ENCODE assay signal across 10 cellular contexts in genomic region chr6:139109558-139109957, GRCh38. TPM values are rescaled to one million over a fixed set of nuclear protein-coding genes. Genes with fewer than 3 reads are reported as not detected.
DNase-seq lines count a peak whose midpoint lies in the region; ATAC-seq, FAIRE-seq and TF ChIP-seq lines count a peak whose summit lies in the region.
"Had no signal": no experiment of that assay in that cellular context is flagged by ENCODE, and none has a peak within 500 bp of the region (broad histone marks: within the 10 kb centered on the region; RNA-seq: fewer than 3 reads in every experiment).

No MANE protein-coding gene starts in this region.

- no peaks in the 10 kb centered on the region for H3K36me3 ChIP-seq in K562 (ENCODE audit: control insufficient read depth, insufficient read depth, low read length)
- no peaks in the 10 kb centered on the region for H3K36me3 ChIP-seq in gastroesophageal sphincter
- H3K36me3 ChIP-seq: pancreas had no signal

- TF ChIP-seq EP300 in K562 (IDR thresholded peaks at IDR 0.05; ENCODE audit: low read length), result no peak
- TF ChIP-seq EP300 in gastroesophageal sphincter (IDR thresholded peaks at IDR 0.05), result no peak

- BruUV-seq in K562 (replicated peaks; lab: Mats Ljungman, UMichigan), result no TSS peak

- ATAC-seq in K562 (peak; percentile 83), gastroesophageal sphincter (no peak), HG03571 (IDR thresholded peaks at IDR 0.05; ENCODE audit: unreplicated experiment) (no peak)
- ATAC-seq: pancreas had no signal

- no peaks in the 10 kb centered on the region for H3K9me1 ChIP-seq in K562 (ENCODE audit: control insufficient read depth, insufficient read depth, low read length)

- TF ChIP-seq RAD21 in K562 (CRISPR knock-in tag; conservative IDR thresholded peaks at IDR 0.05 in 1 of 2, IDR thresholded peaks at IDR 0.05 in 1 of 2), result peak; percentile 20 to 67; a peak in 3 of 4 replicates

- H3K9ac ChIP-seq in K562 (ENCODE audit: insufficient read depth in 1 of 2, low read depth in 2 of 2, low read length in 2 of 2), result no peak overlapping the region

- intact Hi-C loops in K562 (cut with micrococcal nuclease), result loop anchor here (1.0 kb wide), 1 partner anchor 293 kb away; no protein-coding TSS in a partner anchor

- H3K27ac ChIP-seq in K562 (ENCODE audit: extremely low read depth, low read depth, low read length), result no peak overlapping the region
- no peak overlapping the region for H3K27ac ChIP-seq in gastroesophageal sphincter
- H3K27ac ChIP-seq: pancreas had no signal

- TF ChIP-seq CTCF in K562 (IDR thresholded peaks at IDR 0.05 in 2 of 3, conservative IDR thresholded peaks at IDR 0.05 in 1 of 3; ENCODE audit: insufficient read depth in 2 of 3, low read depth in 1 of 3, low read length in 3 of 3), result peak; percentile 38 to 43 (median 41); a peak in 5 of 6 replicates
- TF ChIP-seq CTCF in gastroesophageal sphincter (IDR thresholded peaks at IDR 0.05), result no peak

- CTCF ChIA-PET in K562 (lab: Yijun Ruan, JAX; ENCODE audit: low intra/inter-chr PET ratio), result interaction anchor here (0.6 kb wide), 1 partner anchor 541 kb away, joined by 4 read pairs; no protein-coding TSS in a partner anchor

- peaks cover 0 to 4% of the 10 kb centered on the region in 2 experiments; a peak in 1 of 5 replicates for H3K27me3 ChIP-seq in K562 (ENCODE audit: control insufficient read depth in 2 of 2, insufficient read depth in 2 of 2, low read length in 2 of 2)
- H3K27me3 ChIP-seq in gastroesophageal sphincter, result no peaks in the 10 kb centered on the region
- H3K27me3 ChIP-seq: pancreas had no signal

- no peaks in the 10 kb centered on the region for H4K20me1 ChIP-seq in K562 (replicated peaks; ENCODE audit: control insufficient read depth, insufficient read depth, low read length)

- H3K4me3 ChIP-seq in K562, result no peak overlapping the region
- no peak overlapping the region for H3K4me3 ChIP-seq in gastroesophageal sphincter
- H3K4me3 ChIP-seq: pancreas had no signal

- H3K4me1 ChIP-seq in K562 (replicated peaks in 1 of 2; ENCODE audit: control insufficient read depth in 2 of 2, insufficient read depth in 2 of 2, low read length in 2 of 2), result no peaks in the 10 kb centered on the region
- H3K4me1 ChIP-seq in gastroesophageal sphincter, result no peaks in the 10 kb centered on the region
- H3K4me1 ChIP-seq: pancreas had no signal

- FAIRE-seq in K562 (lab: Jason Lieb, UNC), result peak; percentile 58
- FAIRE-seq: pancreas had no signal

- POLR2A ChIA-PET in K562 (lab: Yijun Ruan, JAX), result no interaction called here

- H2AFZ ChIP-seq in K562 (ENCODE audit: low read depth, low read length), result no peak overlapping the region

- in situ Hi-C loops in K562 (cut with MboI), result loop anchor here (10.0 kb wide), 1 partner anchor 295 kb away; no protein-coding TSS in a partner anchor

- no peaks in the 10 kb centered on the region for H3K79me2 ChIP-seq in K562 (ENCODE audit: control insufficient read depth, insufficient read depth, low read length)

- no peaks in the 10 kb centered on the region for H3K9me3 ChIP-seq in K562 (replicated peaks; ENCODE audit: control insufficient read depth, insufficient read depth, low read depth, low read length)
- no peaks in the 10 kb centered on the region for H3K9me3 ChIP-seq in gastroesophageal sphincter
- H3K9me3 ChIP-seq: pancreas had no signal

- peak; percentile 20 for DNase-seq in NCI-H748 (lab: John Stamatoyannopoulos, UW; ENCODE audit: unreplicated experiment)
- DNase-seq in NCI-H748 treated with DMSO at 0.1 percent for 48 hours (lab: John Stamatoyannopoulos, UW), result no peak
- peak; percentile 17 for DNase-seq in NCI-H82 treated with DMSO at 0.1 percent for 48 hours (lab: John Stamatoyannopoulos, UW; ENCODE audit: unreplicated experiment)
- DNase-seq in K562 (ENCODE audit: extremely low read depth in 1 of 4, low spot score in 3 of 4), result peak in 1 of 4 experiments; percentile 49
- peak; percentile 27 for DNase-seq in renal cortical epithelial cell (ENCODE audit: low read depth)
- DNase-seq in T-helper 9 cell, result no peak
- DNase-seq: aorta, pancreas had no signal

- WGBS in K562 (ENCODE audit: insufficient coverage, low coverage, missing lambda C conversion rate), result 0% methylated on average over 5 of the region's 5 CpGs
- 48 to 50% methylated on average over 4 to 5 of the region's 5 CpGs for WGBS in gastroesophageal sphincter (ENCODE audit: low coverage in 1 of 2), 2 donors

- H3K4me2 ChIP-seq in K562 (ENCODE audit: insufficient read depth, low read length), result no peak overlapping the region

- TF ChIP-seq POLR2A in K562 (conservative IDR thresholded peaks at IDR 0.05), result no peak
- TF ChIP-seq POLR2A in gastroesophageal sphincter (IDR thresholded peaks at IDR 0.05), result no peak

TF ChIP-seq in K562, 482 proteins besides CTCF, POLR2A, EP300 and RAD21:
- TF ChIP-seq SMARCA4 (IDR thresholded peaks at IDR 0.05), result 0 out of 2 replicates have a peak, but pooled peaks have one; percentile 25
- peak; percentile 50; the same call in 1 of the 2 replicates for TF ChIP-seq ZNF766 (CRISPR knock-in tag; conservative IDR thresholded peaks at IDR 0.05)
- no peak for TF ChIP-seq SIN3B (IDR thresholded peaks at IDR 0.05; ENCODE audit: low read depth)
- TF ChIP-seq SMC3 (conservative IDR thresholded peaks at IDR 0.05; ENCODE audit: insufficient read depth, low read depth, low read length), result 0 out of 2 replicates have a peak, but pooled peaks have one; percentile 12
- TF ChIP-seq RFX5 (IDR thresholded peaks at IDR 0.05; ENCODE audit: low read depth, low read length), result no peak
- TF ChIP-seq ZNF316 (IDR thresholded peaks at IDR 0.05), result peak; percentile 47; the same call in 1 of the 2 replicates
- 0 out of 2 replicates have a peak, but pooled peaks have one; percentile 6 for TF ChIP-seq ARID2 (IDR thresholded peaks at IDR 0.05)
- no peak for TF ChIP-seq TAF7 (tag; IDR thresholded peaks at IDR 0.05)
- peak; percentile 30; the same call in 1 of the 2 replicates for TF ChIP-seq STAG1 (CRISPR knock-in tag; IDR thresholded peaks at IDR 0.05; ENCODE audit: borderline replicate concordance)
TF ChIP-seq in K562: peak in this region for 6.

RNA-seq across cellular contexts. Expression of gene HECA, which starts 25.3 kb away (rescaled TPM):
- total RNA-seq in K562 (2011; cell fraction: chromatin; rRNA removed; ENCODE audit: low replicate concordance), result 0.62 and 1.7 TPM in 2 replicates
- total RNA-seq in K562 (2011; cell fraction: nucleolus; rRNA removed), result 0.92 and 1.0 TPM in 2 replicates
- total RNA-seq in K562 (2011; cell fraction: nucleoplasm; rRNA removed), result 1.0 and 1.6 TPM in 2 replicates
- total RNA-seq in K562 (2014; rRNA removed) (1.8 TPM in 2 replicates), K562 (2014; rRNA removed; fragmentation: Illumina TruSeq; extraction: Trizol) (1.2 and 1.5 TPM in 2 replicates), K562 (2015; rRNA removed; fragmentation: Illumina TruSeq; extraction: Trizol) (0.57 and 0.83 TPM in 2 replicates), K562 (2021) (1.6 and 2.3 TPM in 2 replicates), renal cortical epithelial cell (13.6 and 15.6 TPM in 2 replicates), gastroesophageal sphincter (10 to 100 TPM; 36.1 to 70.1 (median 46.9) TPM)
- polyA plus RNA-seq in K562 (2011; rRNA removed) (1.6 and 1.7 TPM in 2 replicates), K562 (2014; fragmentation: Illumina TruSeq; extraction: Trizol) (1.1 and 1.7 TPM in 2 replicates), K562 (2014; fragmentation: Nextera tagmentation; extraction: Ambion mirVana) (under 1 TPM; 0.31 to 0.58 TPM), K562 (2014; rRNA removed) (0.77 and 1.1 TPM in 2 replicates)
- 0.64 and 1.0 TPM in 2 replicates for polyA plus RNA-seq in K562 (2011; cell fraction: cytosol; rRNA removed)
- 0.67 and 0.70 TPM in 2 replicates for polyA plus RNA-seq in K562 (2011; cell fraction: nucleus; rRNA removed)
- 0.76 and 2.3 TPM in 2 replicates for polyA plus RNA-seq in K562 (2012)
- 3.1 and 3.2 TPM in 2 replicates for polyA minus RNA-seq in K562 (2011; rRNA and poly(A)+ RNA removed)
- 1.3 and 1.9 TPM in 2 replicates for polyA minus RNA-seq in K562 (2011; cell fraction: cytosol; rRNA and poly(A)+ RNA removed)
- 0.94 and 1.6 TPM in 2 replicates for polyA minus RNA-seq in K562 (2011; cell fraction: nucleus; rRNA and poly(A)+ RNA removed)

Comparison
In these comparisons a context has a peak if more than half of its experiments do, and no peak if none do; other contexts are left out.
1. DNase-seq: peak in NCI-H748 (single experiment), NCI-H82 treated with DMSO at 0.1 percent for 48 hours (single experiment) and renal cortical epithelial cell (single experiment); none in NCI-H748 treated with DMSO at 0.1 percent for 48 hours (single experiment) and T-helper 9 cell (single experiment).
2. CTCF ChIP-seq: peak in K562 (3 of 3); none in gastroesophageal sphincter (0 of 4).